Comparison of ENCODE assay signal across 8 cellular contexts in genomic region chr17:7295230-7296180, GRCh38. TPM values are rescaled to one million over a fixed set of nuclear protein-coding genes. Genes with fewer than 3 reads are reported as not detected.
A peak's percentile ranks its signal among the peaks of the same experiment; 100 is the strongest.
DNase-seq lines count a peak whose midpoint lies in the region; ATAC-seq and TF ChIP-seq lines count a peak whose summit lies in the region.

No MANE protein-coding gene starts in this region.

- H3K9me3 Mint-ChIP-seq in stimulated activated naive CD8-positive, alpha-beta T cell treated with anti-CD3 and anti-CD28 coated beads, Interleukin-15, Interleukin-2, amounts not matched to agents 100 ng/mL and 50 ng/mL, for 24 hours: no peaks in the 10 kb centered on the region
- no peaks in the 10 kb centered on the region for H3K9me3 Mint-ChIP-seq in mesothelial cell of epicardium

- peaks cover 31% of the 10 kb centered on the region for H3K27me3 Mint-ChIP-seq in stimulated activated naive CD8-positive, alpha-beta T cell treated with anti-CD3 and anti-CD28 coated beads, Interleukin-15, Interleukin-2, amounts not matched to agents 100 ng/mL and 50 ng/mL, for 24 hours
- H3K27me3 Mint-ChIP-seq in mesothelial cell of epicardium (ENCODE audit: low read depth): peaks cover 71% of the 10 kb centered on the region

- peak overlapping the region; percentile 73 for H3K4me3 Mint-ChIP-seq in stimulated activated naive CD8-positive, alpha-beta T cell treated with anti-CD3 and anti-CD28 coated beads, Interleukin-15, Interleukin-2, amounts not matched to agents 100 ng/mL and 50 ng/mL, for 24 hours
- H3K4me3 Mint-ChIP-seq in mesothelial cell of epicardium: peak overlapping the region; percentile 60

- H3K27ac Mint-ChIP-seq in stimulated activated naive CD8-positive, alpha-beta T cell treated with anti-CD3 and anti-CD28 coated beads, Interleukin-15, Interleukin-2, amounts not matched to agents 100 ng/mL and 50 ng/mL, for 24 hours: no peak overlapping the region
- no peak overlapping the region for H3K27ac Mint-ChIP-seq in mesothelial cell of epicardium

- DNase-seq in stimulated activated naive CD8-positive, alpha-beta T cell treated with anti-CD3 and anti-CD28 coated beads, Interleukin-15, Interleukin-2, amounts not matched to agents 100 U/mL and 50 U/mL, for 24 hours: no peak
- no peak for DNase-seq in adipocyte (ENCODE audit: low read depth)
- DNase-seq in mesothelial cell of epicardium (ENCODE audit: low spot score in 2 of 2, unreplicated experiment in 2 of 2): no peak
- DNase-seq in NCI-H524 treated with DMSO at 0.1 percent for 48 hours (lab: John Stamatoyannopoulos, UW): no peak
- DNase-seq in activated gamma-delta T cell treated with Interleukin-2 at 50 U/mL for 16 hours: no peak
- DNase-seq in NCI-H82 treated with DMSO at 0.1 percent for 48 hours (lab: John Stamatoyannopoulos, UW; ENCODE audit: unreplicated experiment): no peak

- H3K4me1 Mint-ChIP-seq in stimulated activated naive CD8-positive, alpha-beta T cell treated with anti-CD3 and anti-CD28 coated beads, Interleukin-15, Interleukin-2, amounts not matched to agents 100 ng/mL and 50 ng/mL, for 24 hours (ENCODE audit: low read depth): peaks cover 25% of the 10 kb centered on the region
- peaks cover 25% of the 10 kb centered on the region for H3K4me1 Mint-ChIP-seq in mesothelial cell of epicardium

- no peak for TF ChIP-seq CTCF in mesothelial cell of epicardium (IDR thresholded peaks at IDR 0.05; ENCODE audit: unreplicated experiment)

- H3K9ac ChIP-seq in adipocyte (ENCODE audit: low read length): peak overlapping the region; percentile 19

- no peaks in the 10 kb centered on the region for H3K36me3 Mint-ChIP-seq in stimulated activated naive CD8-positive, alpha-beta T cell treated with anti-CD3 and anti-CD28 coated beads, Interleukin-15, Interleukin-2, amounts not matched to agents 100 ng/mL and 50 ng/mL, for 24 hours (ENCODE audit: low read depth)
- H3K36me3 Mint-ChIP-seq in mesothelial cell of epicardium: no peaks in the 10 kb centered on the region

- no peaks in the 10 kb centered on the region for H3K9me3 ChIP-seq in adipocyte (ENCODE audit: control insufficient read depth, low read length)

- peaks cover 27% of the 10 kb centered on the region for H3K27me3 ChIP-seq in adipocyte (replicated peaks; ENCODE audit: control insufficient read depth, insufficient read depth, low read length)

- H3K36me3 ChIP-seq in adipocyte (ENCODE audit: control insufficient read depth, insufficient read depth, low read length, severe bottlenecking): no peaks in the 10 kb centered on the region

- peaks cover 33% of the 10 kb centered on the region for H3K4me1 ChIP-seq in adipocyte (ENCODE audit: control insufficient read depth, insufficient read depth, low read length)

- ATAC-seq in stimulated activated naive CD8-positive, alpha-beta T cell treated with anti-CD3 and anti-CD28 coated beads, Interleukin-15, Interleukin-2, amounts not matched to agents 100 U/mL and 50 U/mL, for 24 hours: no peak
- ATAC-seq in HG02840 (IDR thresholded peaks at IDR 0.05; ENCODE audit: low FRiP score, unreplicated experiment): no peak

- peak overlapping the region; percentile 19 for H3K4me3 ChIP-seq in adipocyte (ENCODE audit: low read length)

RNA-seq across cellular contexts. Expression of gene YBX2, which starts 1.1 kb away (rescaled TPM):
- 1.9 to 3.3 TPM (median 2.2 TPM) in 3 replicates for total RNA-seq in mesothelial cell of epicardium

RNA-seq across cellular contexts. Expression of gene EIF5A, which starts 11.9 kb away (rescaled TPM):
- 265 to 278 TPM (median 273 TPM) in 3 replicates for total RNA-seq in mesothelial cell of epicardium

RNA-seq across cellular contexts. Expression of gene SLC2A4, which starts 14.0 kb away (rescaled TPM):
- total RNA-seq in mesothelial cell of epicardium: 1.6 to 1.8 TPM (median 1.6 TPM) in 3 replicates

RNA-seq across cellular contexts. Expression of gene GPS2, which starts 19.7 kb away (rescaled TPM):
- total RNA-seq in mesothelial cell of epicardium: 42.1 to 52.4 TPM (median 46.2 TPM) in 3 replicates

RNA-seq across cellular contexts. Expression of gene CLDN7, which starts 33.2 kb away (rescaled TPM):
- 79.2 to 86.1 TPM (median 79.9 TPM) in 3 replicates for total RNA-seq in mesothelial cell of epicardium
